ENCODE assay signal across 20 cellular contexts in genomic region chr15:56824174-56824573, GRCh38.
"Had no signal": no experiment of that assay in that cellular context is flagged by ENCODE, and none has a peak within 500 bp of the region (broad histone marks: within the 10 kb centered on the region; RNA-seq: fewer than 3 reads in every experiment).

No MANE protein-coding gene starts in this region.

- DNase-seq: activated CD4-positive, alpha-beta T cell treated with anti-CD3 and anti-CD28 coated beads, Interleukin-2, amount 50 U/mL, for 48 hours; activated naive CD8-positive, alpha-beta T cell treated with anti-CD3 and anti-CD28 coated beads, Interleukin-2, amount 10 ng/mL, durations not matched to agents 7 days and 5 days; activated T-cell treated with anti-CD3 and anti-CD28 coated beads, Interleukin-2, amount 50 U/mL, for 48 hours; anterior cingulate cortex; colonic mucosa; effector memory CD8-positive, alpha-beta T cell; glutamatergic neuron; immature natural killer cell; left cardiac atrium; mucosa of descending colon; occipital lobe; right lobe of liver; stimulated activated CD4-positive, alpha-beta T cell treated with anti-CD3 and anti-CD28 coated beads, Interleukin-12 subunit alpha, Interleukin-12 subunit beta, amount 100 ng/mL, for 4 hours; stimulated activated naive CD4-positive, alpha-beta T cell; substantia nigra; transverse colon had no signal

- H3K4me1 ChIP-seq: colonic mucosa, prostate gland, right lobe of liver, transverse colon had no signal

- ATAC-seq: activated CD4-positive, CD25-positive, alpha-beta regulatory T cell treated with anti-CD3 and anti-CD28 coated beads, Interleukin-2, amount 50 U/mL, for 24 hours; effector memory CD8-positive, alpha-beta T cell; left cardiac atrium; mucosa of descending colon; natural killer cell treated with Interleukin-12 subunit alpha and Interleukin-12 subunit beta and Interleukin-15 and Interleukin-18, amount 100 ng/mL, for 72 hours; right lobe of liver had no signal

- H3K36me3 ChIP-seq: colonic mucosa, prostate gland, right lobe of liver, transverse colon had no signal

- H3K9me3 ChIP-seq: colonic mucosa, mucosa of descending colon, prostate gland, right lobe of liver, transverse colon had no signal

- H3K27me3 ChIP-seq: colonic mucosa, right lobe of liver, transverse colon had no signal

- H3K27ac ChIP-seq: colonic mucosa, epithelial cell of prostate, prostate gland, right lobe of liver, transverse colon had no signal

- H3K4me3 ChIP-seq: colonic mucosa, mucosa of descending colon, prostate gland, right lobe of liver, transverse colon had no signal
